ENCODE assay signal across 3 cellular contexts in the genomic region with DNA sequence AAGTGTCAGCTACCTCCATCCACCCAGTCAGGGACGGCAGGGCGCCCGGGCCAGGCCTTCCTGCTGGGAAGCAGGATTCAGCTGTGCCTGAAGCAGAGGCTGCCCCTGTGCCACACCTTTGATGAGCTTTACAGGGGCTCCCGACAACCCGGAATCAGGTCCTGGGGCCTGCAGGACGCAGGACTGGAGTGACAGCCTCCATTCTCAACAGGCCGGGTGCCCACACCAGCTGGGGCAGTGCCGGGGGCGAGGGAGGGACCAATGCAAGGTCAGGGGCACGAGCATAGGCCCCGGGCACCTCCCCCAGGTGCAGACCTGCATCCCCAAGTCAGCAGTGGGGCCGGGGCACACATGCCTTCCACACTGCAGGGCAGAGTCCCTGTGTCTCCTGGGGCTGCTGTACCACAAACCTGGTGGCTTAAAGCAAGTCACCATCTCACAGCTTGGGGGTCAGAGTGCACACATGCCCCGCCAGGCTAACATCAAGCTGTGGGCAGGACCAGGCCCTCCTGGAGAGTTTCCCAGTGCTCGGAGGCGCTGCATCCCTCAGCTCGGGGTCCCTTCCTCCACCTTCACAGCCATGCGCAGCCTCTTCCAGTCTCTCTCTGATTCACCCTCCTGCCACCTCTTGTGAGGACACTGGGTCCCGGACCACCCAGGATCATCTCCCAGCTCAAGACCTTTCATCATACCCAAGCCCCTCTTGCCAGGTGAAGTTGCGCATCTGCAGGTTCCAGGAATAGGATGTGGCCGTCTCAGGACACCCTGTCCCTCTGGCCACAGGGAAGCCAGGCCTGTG.
TF ChIP-seq lines count a peak whose summit lies in the region.

No MANE protein-coding gene starts in this region.

TF ChIP-seq in GM12891, 5 proteins besides CTCF, POLR2A, EP300 and RAD21:
- TF ChIP-seq POU2F2 (IDR thresholded peaks at IDR 0.05; ENCODE audit: low read depth, low read length), result no peak
- no peak for TF ChIP-seq PAX5 (IDR thresholded peaks at IDR 0.05; ENCODE audit: insufficient read depth, low read length, severe bottlenecking)
- TF ChIP-seq POLR2AphosphoS5 (IDR thresholded peaks at IDR 0.05; ENCODE audit: low read depth, low read length), result peak; percentile 55
- TF ChIP-seq SPI1 (IDR thresholded peaks at IDR 0.05; ENCODE audit: low read depth, low read length), result no peak

TF ChIP-seq in HEK293, 187 proteins besides CTCF, POLR2A, EP300 and RAD21:
- TF ChIP-seq, protein P1, sequence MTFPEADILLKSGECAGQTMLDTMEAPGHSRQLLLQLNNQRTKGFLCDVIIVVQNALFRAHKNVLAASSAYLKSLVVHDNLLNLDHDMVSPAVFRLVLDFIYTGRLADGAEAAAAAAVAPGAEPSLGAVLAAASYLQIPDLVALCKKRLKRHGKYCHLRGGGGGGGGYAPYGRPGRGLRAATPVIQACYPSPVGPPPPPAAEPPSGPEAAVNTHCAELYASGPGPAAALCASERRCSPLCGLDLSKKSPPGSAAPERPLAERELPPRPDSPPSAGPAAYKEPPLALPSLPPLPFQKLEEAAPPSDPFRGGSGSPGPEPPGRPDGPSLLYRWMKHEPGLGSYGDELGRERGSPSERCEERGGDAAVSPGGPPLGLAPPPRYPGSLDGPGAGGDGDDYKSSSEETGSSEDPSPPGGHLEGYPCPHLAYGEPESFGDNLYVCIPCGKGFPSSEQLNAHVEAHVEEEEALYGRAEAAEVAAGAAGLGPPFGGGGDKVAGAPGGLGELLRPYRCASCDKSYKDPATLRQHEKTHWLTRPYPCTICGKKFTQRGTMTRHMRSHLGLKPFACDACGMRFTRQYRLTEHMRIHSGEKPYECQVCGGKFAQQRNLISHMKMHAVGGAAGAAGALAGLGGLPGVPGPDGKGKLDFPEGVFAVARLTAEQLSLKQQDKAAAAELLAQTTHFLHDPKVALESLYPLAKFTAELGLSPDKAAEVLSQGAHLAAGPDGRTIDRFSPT (tag by site-specific recombination; IDR thresholded peaks at IDR 0.05), result peak; percentile 58
- TF ChIP-seq ZNF530 (tag by site-specific recombination; IDR thresholded peaks at IDR 0.05; ENCODE audit: low read depth) (peak; percentile 97), ZNF600 (tag by site-specific recombination; IDR thresholded peaks at IDR 0.05) (no peak), GLIS1 (tag by site-specific recombination; IDR thresholded peaks at IDR 0.05) (peak; percentile 3; the same call in 1 of the 2 replicates)

TF ChIP-seq in GM12878, 131 proteins besides CTCF, POLR2A, EP300 and RAD21:
- TF ChIP-seq POLR2AphosphoS5 (IDR thresholded peaks at IDR 0.05; ENCODE audit: low read length) (peak; percentile 42; the same call in 1 of the 2 replicates), CEBPB (IDR thresholded peaks at IDR 0.05; ENCODE audit: borderline replicate concordance in 1 of 2, low read depth in 2 of 2, low read length in 2 of 2) (no peak)
- TF ChIP-seq, protein P2, sequence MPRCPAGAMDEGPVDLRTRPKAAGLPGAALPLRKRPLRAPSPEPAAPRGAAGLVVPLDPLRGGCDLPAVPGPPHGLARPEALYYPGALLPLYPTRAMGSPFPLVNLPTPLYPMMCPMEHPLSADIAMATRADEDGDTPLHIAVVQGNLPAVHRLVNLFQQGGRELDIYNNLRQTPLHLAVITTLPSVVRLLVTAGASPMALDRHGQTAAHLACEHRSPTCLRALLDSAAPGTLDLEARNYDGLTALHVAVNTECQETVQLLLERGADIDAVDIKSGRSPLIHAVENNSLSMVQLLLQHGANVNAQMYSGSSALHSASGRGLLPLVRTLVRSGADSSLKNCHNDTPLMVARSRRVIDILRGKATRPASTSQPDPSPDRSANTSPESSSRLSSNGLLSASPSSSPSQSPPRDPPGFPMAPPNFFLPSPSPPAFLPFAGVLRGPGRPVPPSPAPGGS (IDR thresholded peaks at IDR 0.05; ENCODE audit: borderline replicate concordance, insufficient read depth, low read depth, low read length, poor library complexity, severe bottlenecking), result peak; percentile 15
- TF ChIP-seq, protein P3, sequence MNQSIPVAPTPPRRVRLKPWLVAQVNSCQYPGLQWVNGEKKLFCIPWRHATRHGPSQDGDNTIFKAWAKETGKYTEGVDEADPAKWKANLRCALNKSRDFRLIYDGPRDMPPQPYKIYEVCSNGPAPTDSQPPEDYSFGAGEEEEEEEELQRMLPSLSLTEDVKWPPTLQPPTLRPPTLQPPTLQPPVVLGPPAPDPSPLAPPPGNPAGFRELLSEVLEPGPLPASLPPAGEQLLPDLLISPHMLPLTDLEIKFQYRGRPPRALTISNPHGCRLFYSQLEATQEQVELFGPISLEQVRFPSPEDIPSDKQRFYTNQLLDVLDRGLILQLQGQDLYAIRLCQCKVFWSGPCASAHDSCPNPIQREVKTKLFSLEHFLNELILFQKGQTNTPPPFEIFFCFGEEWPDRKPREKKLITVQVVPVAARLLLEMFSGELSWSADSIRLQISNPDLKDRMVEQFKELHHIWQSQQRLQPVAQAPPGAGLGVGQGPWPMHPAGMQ (IDR thresholded peaks at IDR 0.05; ENCODE audit: borderline replicate concordance), result no peak
- TF ChIP-seq, protein P4, sequence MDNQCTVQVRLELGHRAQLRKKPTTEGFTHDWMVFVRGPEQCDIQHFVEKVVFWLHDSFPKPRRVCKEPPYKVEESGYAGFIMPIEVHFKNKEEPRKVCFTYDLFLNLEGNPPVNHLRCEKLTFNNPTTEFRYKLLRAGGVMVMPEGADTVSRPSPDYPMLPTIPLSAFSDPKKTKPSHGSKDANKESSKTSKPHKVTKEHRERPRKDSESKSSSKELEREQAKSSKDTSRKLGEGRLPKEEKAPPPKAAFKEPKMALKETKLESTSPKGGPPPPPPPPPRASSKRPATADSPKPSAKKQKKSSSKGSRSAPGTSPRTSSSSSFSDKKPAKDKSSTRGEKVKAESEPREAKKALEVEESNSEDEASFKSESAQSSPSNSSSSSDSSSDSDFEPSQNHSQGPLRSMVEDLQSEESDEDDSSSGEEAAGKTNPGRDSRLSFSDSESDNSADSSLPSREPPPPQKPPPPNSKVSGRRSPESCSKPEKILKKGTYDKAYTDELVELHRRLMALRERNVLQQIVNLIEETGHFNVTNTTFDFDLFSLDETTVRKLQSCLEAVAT (IDR thresholded peaks at IDR 0.05), result no peak
